8 cellular contexts compared by ENCODE assay signal in the genomic region with DNA sequence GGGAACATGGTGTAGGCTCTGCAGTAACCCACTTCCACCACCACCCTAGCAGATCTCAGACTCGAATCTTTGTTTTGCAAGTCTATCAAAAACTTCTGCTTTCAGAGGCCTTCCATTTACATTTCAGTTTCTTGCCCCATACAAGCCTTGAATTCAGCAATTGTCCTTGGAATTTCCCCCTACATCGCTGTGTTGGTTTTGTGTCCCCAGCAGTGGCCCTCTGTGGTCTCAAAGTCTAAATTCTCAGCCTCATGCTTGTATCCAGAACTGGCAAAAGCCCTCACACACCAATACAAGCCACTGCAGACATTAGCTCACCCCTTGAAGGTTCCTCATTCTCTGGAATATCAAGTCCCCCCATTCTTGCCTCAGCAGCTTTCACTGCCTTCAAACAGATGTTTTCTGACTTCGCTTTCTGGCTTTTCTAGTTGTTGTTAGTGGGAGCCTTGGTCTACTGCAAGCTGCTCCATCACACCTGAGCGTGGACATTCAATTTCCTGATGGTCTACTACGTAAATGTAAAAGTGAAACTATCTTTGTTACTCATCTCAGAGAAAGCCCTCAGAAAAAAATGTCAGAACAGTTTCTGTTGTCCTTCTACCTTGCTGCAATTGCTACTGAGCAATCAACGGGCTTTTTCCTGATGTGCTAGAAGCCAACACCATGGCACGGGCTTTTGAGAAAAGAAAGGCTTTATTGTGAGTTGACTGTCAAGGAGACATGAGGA. TPM values are rescaled to one million over a fixed set of nuclear protein-coding genes. Genes with fewer than 3 reads are reported as not detected.
DNase-seq lines count a peak whose midpoint lies in the region; ATAC-seq and TF ChIP-seq lines count a peak whose summit lies in the region.

No MANE protein-coding gene starts in this region.

- no peaks in the 10 kb centered on the region for H3K27me3 Mint-ChIP-seq in activated CD8-positive, alpha-beta memory T cell treated with anti-CD3 and anti-CD28 coated beads, Interleukin-2, amount 10 ng/mL, durations not matched to agents 7 days and 5 days
- no peaks in the 10 kb centered on the region for H3K27me3 Mint-ChIP-seq in activated B cell treated with CpG ODN at 0.5 μM for 24 hours
- no peaks in the 10 kb centered on the region for H3K27me3 Mint-ChIP-seq in stimulated activated naive CD8-positive, alpha-beta T cell treated with anti-CD3 and anti-CD28 coated beads, Interleukin-15, amount 100 ng/mL, for 72 hours

- peaks cover 31% of the 10 kb centered on the region for H3K4me1 Mint-ChIP-seq in activated CD8-positive, alpha-beta memory T cell treated with anti-CD3 and anti-CD28 coated beads, Interleukin-2, amount 10 ng/mL, durations not matched to agents 7 days and 5 days
- peaks cover 47% of the 10 kb centered on the region for H3K4me1 Mint-ChIP-seq in activated B cell treated with CpG ODN at 0.5 μM for 24 hours
- H3K4me1 Mint-ChIP-seq in stimulated activated naive CD8-positive, alpha-beta T cell treated with anti-CD3 and anti-CD28 coated beads, Interleukin-15, amount 100 ng/mL, for 72 hours = peaks cover 62% of the 10 kb centered on the region

- peak overlapping the region; percentile 97 for H3K27ac Mint-ChIP-seq in activated CD8-positive, alpha-beta memory T cell treated with anti-CD3 and anti-CD28 coated beads, Interleukin-2, amount 10 ng/mL, durations not matched to agents 7 days and 5 days
- H3K27ac Mint-ChIP-seq in activated B cell treated with CpG ODN at 0.5 μM for 24 hours = peak overlapping the region; percentile 93
- H3K27ac Mint-ChIP-seq in stimulated activated naive CD8-positive, alpha-beta T cell treated with anti-CD3 and anti-CD28 coated beads, Interleukin-15, amount 100 ng/mL, for 72 hours = peak overlapping the region; percentile 77 to 80

- peak; percentile 54 for DNase-seq in activated CD8-positive, alpha-beta memory T cell treated with anti-CD3 and anti-CD28 coated beads, Interleukin-2, amount 10 ng/mL, durations not matched to agents 7 days and 5 days
- DNase-seq in activated CD8-positive, alpha-beta memory T cell treated with anti-CD3 and anti-CD28 coated beads, Interleukin-2, amount 50 U/mL, for 4 hours = no peak
- DNase-seq in activated B cell treated with CpG ODN at 0.5 μM for 24 hours (no peak), D341Med (ENCODE audit: low spot score) (no peak), amygdala (lab: John Stamatoyannopoulos, UW) (no peak), NCI-H2107 treated with DMSO at 0.1 percent for 48 hours (lab: John Stamatoyannopoulos, UW; ENCODE audit: unreplicated experiment) (no peak)
- peak; percentile 13 to 22 for DNase-seq in stimulated activated naive CD8-positive, alpha-beta T cell treated with anti-CD3 and anti-CD28 coated beads, Interleukin-15, amount 100 ng/mL, for 72 hours

- peak; percentile 43 for ATAC-seq in activated CD8-positive, alpha-beta memory T cell treated with anti-CD3 and anti-CD28 coated beads, Interleukin-2, amount 10 ng/mL, durations not matched to agents 7 days and 5 days
- peak; percentile 39 for ATAC-seq in HG03139 (IDR thresholded peaks at IDR 0.05; ENCODE audit: unreplicated experiment)
- no peak for ATAC-seq in activated B cell treated with CpG ODN at 0.5 μM for 24 hours (ENCODE audit: low read depth)
- peak; percentile 41 for ATAC-seq in stimulated activated naive CD8-positive, alpha-beta T cell treated with anti-CD3 and anti-CD28 coated beads, Interleukin-15, amount 100 ng/mL, for 72 hours

- intact Hi-C loops in activated B cell treated with CpG ODN at 0.5 μM for 24 hours (cut with micrococcal nuclease) = loop anchor here (2.0 to 10.0 kb wide), 5 partner anchors 285 to 1625 kb away; a partner anchor contains a TSS

- POLR2A ChIA-PET in activated B cell treated with CpG ODN at 0.5 μM for 24 hours (lab: Charles Lee) = interaction anchor here (1.0 to 2.1 kb wide), 5 partner anchors 11 to 180 kb away, joined by 3 to 9 read pairs (median 3); a partner anchor contains a TSS

- H3K36me3 Mint-ChIP-seq in activated CD8-positive, alpha-beta memory T cell treated with anti-CD3 and anti-CD28 coated beads, Interleukin-2, amount 10 ng/mL, durations not matched to agents 7 days and 5 days = peaks cover 14% of the 10 kb centered on the region
- peaks cover 7% of the 10 kb centered on the region for H3K36me3 Mint-ChIP-seq in activated B cell treated with CpG ODN at 0.5 μM for 24 hours (ENCODE audit: low read depth)

- peak overlapping the region; percentile 63 for H3K4me3 Mint-ChIP-seq in activated CD8-positive, alpha-beta memory T cell treated with anti-CD3 and anti-CD28 coated beads, Interleukin-2, amount 10 ng/mL, durations not matched to agents 7 days and 5 days
- peak overlapping the region; percentile 51 for H3K4me3 Mint-ChIP-seq in activated B cell treated with CpG ODN at 0.5 μM for 24 hours
- peak overlapping the region; percentile 52 to 78 for H3K4me3 Mint-ChIP-seq in stimulated activated naive CD8-positive, alpha-beta T cell treated with anti-CD3 and anti-CD28 coated beads, Interleukin-15, amount 100 ng/mL, for 72 hours

- H3K9me3 Mint-ChIP-seq in activated CD8-positive, alpha-beta memory T cell treated with anti-CD3 and anti-CD28 coated beads, Interleukin-2, amount 10 ng/mL, durations not matched to agents 7 days and 5 days (ENCODE audit: low read depth) = peaks cover 2% of the 10 kb centered on the region
- H3K9me3 Mint-ChIP-seq in activated B cell treated with CpG ODN at 0.5 μM for 24 hours = peaks cover 2% of the 10 kb centered on the region
- H3K9me3 Mint-ChIP-seq in stimulated activated naive CD8-positive, alpha-beta T cell treated with anti-CD3 and anti-CD28 coated beads, Interleukin-15, amount 100 ng/mL, for 72 hours = peaks cover 6 to 20% of the 10 kb centered on the region in 2 donors

- TF ChIP-seq CTCF in activated B cell treated with CpG ODN at 0.5 μM for 24 hours (IDR thresholded peaks at IDR 0.05) = no peak

- CTCF ChIA-PET in activated CD8-positive, alpha-beta memory T cell treated with anti-CD3 and anti-CD28 coated beads, Interleukin-2, amount 10 ng/mL, durations not matched to agents 7 days and 5 days (lab: Charles Lee) = interaction anchor here (1.1 to 8.9 kb wide), 9 partner anchors 9 to 109 kb away, joined by 3 to 104 read pairs (median 4); no protein-coding TSS in a partner anchor
- CTCF ChIA-PET in activated B cell treated with CpG ODN at 0.5 μM for 24 hours (lab: Charles Lee) = interaction anchor here (4.7 to 4.9 kb wide), 2 partner anchors 11 to 24 kb away, joined by 27 to 34 read pairs; no protein-coding TSS in a partner anchor

RNA-seq across cellular contexts. Expression of a gene that starts 1.8 kb away (rescaled TPM):
- 10 to 100 TPM; 71.3 to 73.3 TPM for total RNA-seq in activated CD8-positive, alpha-beta memory T cell treated with anti-CD3 and anti-CD28 coated beads, Interleukin-2, amount 10 ng/mL, durations not matched to agents 7 days and 5 days
- total RNA-seq in activated B cell treated with CpG ODN at 0.5 μM for 24 hours = 47.5 and 52.7 TPM in 2 replicates

Comparison
In these comparisons a context has a peak if more than half of its experiments do, and no peak if none do; other contexts are left out.
1. DNase-seq: peak in activated CD8-positive, alpha-beta memory T cell treated with anti-CD3 and anti-CD28 coated beads, Interleukin-2, amount 10 ng/mL, durations not matched to agents 7 days and 5 days (single experiment) and stimulated activated naive CD8-positive, alpha-beta T cell treated with anti-CD3 and anti-CD28 coated beads, Interleukin-15, amount 100 ng/mL, for 72 hours (2 of 2); none in activated CD8-positive, alpha-beta memory T cell treated with anti-CD3 and anti-CD28 coated beads, Interleukin-2, amount 50 U/mL, for 4 hours (single experiment), activated B cell treated with CpG ODN at 0.5 μM for 24 hours (single experiment), D341Med (single experiment), amygdala (0 of 56) and NCI-H2107 treated with DMSO at 0.1 percent for 48 hours (single experiment).
2. Peak in every context shown above with its lines, with median percentiles within 50 percentile points of each other: H3K27ac Mint-ChIP-seq and H3K4me3 Mint-ChIP-seq.